In genomic region chr2:89957236-89957635, GRCh38 we compare ENCODE assay signal across 8 cellular contexts.
DNase-seq lines count a peak whose midpoint lies in the region; ATAC-seq and TF ChIP-seq lines count a peak whose summit lies in the region.
"Not testable (repeated sequence)": the region's sequence is repeated elsewhere in the genome, so short reads cannot be mapped to it uniquely, and the experiment has no call there.

No MANE protein-coding gene starts in this region.

- H3F3A ChIP-seq in DOHH2 (ENCODE audit: control insufficient read depth, insufficient read depth): not testable (repeated sequence)

- intact Hi-C loops in OCI-LY7 (cut with micrococcal nuclease; ENCODE audit: unreplicated experiment); activated CD8-positive, alpha-beta T cell treated with anti-CD3 and anti-CD28 coated beads for 36 hours (cut with micrococcal nuclease): not testable (repeated sequence)

- not testable (repeated sequence) for H4K20me1 ChIP-seq in DOHH2 (ENCODE audit: control insufficient read depth, insufficient read depth, low read depth, low read length); OCI-LY7 (ENCODE audit: insufficient read depth, low read length)

- H3K4me3 Mint-ChIP-seq in activated CD8-positive, alpha-beta T cell treated with anti-CD3 and anti-CD28 coated beads for 36 hours: not testable (repeated sequence)

- not testable (repeated sequence) for H3K27me3 Mint-ChIP-seq in activated CD8-positive, alpha-beta T cell treated with anti-CD3 and anti-CD28 coated beads for 36 hours

- CTCF ChIA-PET in OCI-LY7 (lab: Charles Lee; ENCODE audit: unreplicated experiment); activated CD8-positive, alpha-beta T cell treated with anti-CD3 and anti-CD28 coated beads for 36 hours (lab: Charles Lee): not testable (repeated sequence)

- peak; percentile 12 to 44 for DNase-seq in Kasumi-1 (lab: John Stamatoyannopoulos, UW)
- peak; percentile 47 for DNase-seq in OCI-LY7 (ENCODE audit: low spot score)
- DNase-seq in activated CD8-positive, alpha-beta T cell treated with anti-CD3 and anti-CD28 coated beads for 36 hours: peak; percentile 12
- DNase-seq in iris pigment epithelial cell (ENCODE audit: low read depth): peak; percentile 0

- H2AFZ ChIP-seq in OCI-LY7 (ENCODE audit: low read length): not testable (repeated sequence)

- not testable (repeated sequence) for H3K27me3 ChIP-seq in DOHH2 (ENCODE audit: control insufficient read depth, low read length)

- not testable (repeated sequence) for H3K79me2 ChIP-seq in DOHH2 (ENCODE audit: control insufficient read depth, low read length); OCI-LY7 (ENCODE audit: insufficient read depth, low read depth, low read length)

- not testable (repeated sequence) for H3K9me3 Mint-ChIP-seq in activated CD8-positive, alpha-beta T cell treated with anti-CD3 and anti-CD28 coated beads for 36 hours

- not testable (repeated sequence) for H3K36me3 Mint-ChIP-seq in activated CD8-positive, alpha-beta T cell treated with anti-CD3 and anti-CD28 coated beads for 36 hours (ENCODE audit: low read depth)

- H3K9me3 ChIP-seq in DOHH2 (ENCODE audit: control insufficient read depth, insufficient read depth, low read length); OCI-LY7 (ENCODE audit: low read length): not testable (repeated sequence)

- not testable (repeated sequence) for BruUV-seq in OCI-LY7 (replicated peaks; lab: Mats Ljungman, UMichigan)

- peaks cover 12% of the 10 kb centered on the region for H3K4me1 ChIP-seq in DOHH2 (ENCODE audit: control insufficient read depth, low read length)
- H3K4me1 ChIP-seq in OCI-LY7 (ENCODE audit: insufficient read depth, low read length, poor library complexity, severe bottlenecking): not testable (repeated sequence)

- ATAC-seq in GM18909 (IDR thresholded peaks at IDR 0.05; ENCODE audit: poor library complexity, unreplicated experiment): peak; percentile 68
- peak; percentile 48 for ATAC-seq in HG02852 (IDR thresholded peaks at IDR 0.05; ENCODE audit: unreplicated experiment)
- not testable (repeated sequence) for ATAC-seq in activated CD8-positive, alpha-beta T cell treated with anti-CD3 and anti-CD28 coated beads for 36 hours

- not testable (repeated sequence) for H3K4me3 ChIP-seq in DOHH2 (ENCODE audit: low read length); OCI-LY7 (ENCODE audit: low read depth, low read length, poor library complexity, severe bottlenecking)

- TF ChIP-seq CTCF in 22Rv1 (IDR thresholded peaks at IDR 0.05) (peak; percentile 32; the same call in 1 of the 2 replicates), DOHH2 (IDR thresholded peaks at IDR 0.05; ENCODE audit: low read depth, low read length, poor library complexity, severe bottlenecking) (peak; percentile 45), OCI-LY7 (conservative IDR thresholded peaks at IDR 0.05; ENCODE audit: low read length) (peak; percentile 57)
- TF ChIP-seq CTCF in activated CD8-positive, alpha-beta T cell treated with anti-CD3 and anti-CD28 coated beads for 36 hours (IDR thresholded peaks at IDR 0.05): not testable (repeated sequence)

- not testable (repeated sequence) for H3K36me3 ChIP-seq in DOHH2 (ENCODE audit: control insufficient read depth, low read length); OCI-LY7 (ENCODE audit: insufficient read depth, low read length)

- not testable (repeated sequence) for H3K27ac ChIP-seq in 22Rv1; DOHH2 (ENCODE audit: low read depth, low read length); OCI-LY7 (ENCODE audit: low read depth, low read length, poor library complexity, severe bottlenecking)

- H3K4me1 Mint-ChIP-seq in activated CD8-positive, alpha-beta T cell treated with anti-CD3 and anti-CD28 coated beads for 36 hours (ENCODE audit: low read depth): not testable (repeated sequence)

- not testable (repeated sequence) for H3K27ac Mint-ChIP-seq in activated CD8-positive, alpha-beta T cell treated with anti-CD3 and anti-CD28 coated beads for 36 hours

- not testable (repeated sequence) for H3K9me2 ChIP-seq in DOHH2 (replicated peaks; ENCODE audit: control insufficient read depth, low read length); OCI-LY7 (ENCODE audit: insufficient read depth, low read length)

- H3K4me2 ChIP-seq in DOHH2 (ENCODE audit: low read length); OCI-LY7 (ENCODE audit: low read length): not testable (repeated sequence)

- POLR2A ChIA-PET in OCI-LY7 (lab: Charles Lee); activated CD8-positive, alpha-beta T cell treated with anti-CD3 and anti-CD28 coated beads for 36 hours (lab: Charles Lee): not testable (repeated sequence)
